8 cellular contexts compared by ENCODE assay signal in genomic region chr3:194632983-194633348, GRCh38. TPM values are rescaled to one million over a fixed set of nuclear protein-coding genes. Genes with fewer than 3 reads are reported as not detected.
A peak's percentile ranks its signal among the peaks of the same experiment; 100 is the strongest.
DNase-seq lines count a peak whose midpoint lies in the region; ATAC-seq and TF ChIP-seq lines count a peak whose summit lies in the region.

No MANE protein-coding gene starts in this region.

- no peaks in the 10 kb centered on the region for H3K27me3 ChIP-seq in mononuclear cell (ENCODE audit: insufficient read depth, low read length)
- H3K27me3 ChIP-seq in aorta (ENCODE audit: control insufficient read depth in 1 of 2, insufficient read depth in 2 of 2, low read length in 1 of 2) = no peaks in the 10 kb centered on the region

- peaks cover 4% of the 10 kb centered on the region for H3K36me3 Mint-ChIP-seq in activated CD4-positive, alpha-beta T cell treated with anti-CD3 and anti-CD28 coated beads, Interleukin-2, amount 10 ng/mL, durations not matched to agents 7 days and 5 days (ENCODE audit: low read depth)

- TF ChIP-seq CTCF in choroid plexus epithelial cell (conservative IDR thresholded peaks at IDR 0.05; ENCODE audit: low read depth, low read length) = no peak

- H3K4me3 ChIP-seq in choroid plexus epithelial cell (ENCODE audit: low read depth, low read length) (peak overlapping the region; percentile 81), mononuclear cell (ENCODE audit: low read length) (peak overlapping the region; percentile 42), aorta (ENCODE audit: low read length in 2 of 2) (peak overlapping the region; percentile 44 to 55)

- DNase-seq in activated CD4-positive, alpha-beta T cell treated with anti-CD3 and anti-CD28 coated beads, Interleukin-2, amount 10 ng/mL, durations not matched to agents 7 days and 5 days = no peak
- DNase-seq in activated CD4-positive, alpha-beta T cell treated with anti-CD3 and anti-CD28 coated beads for 1 hour = no peak
- peak; percentile 84 for DNase-seq in NCI-H2196 treated with DMSO at 0.1 percent for 48 hours (lab: John Stamatoyannopoulos, UW; ENCODE audit: unreplicated experiment)
- no peak for DNase-seq in choroid plexus epithelial cell (ENCODE audit: low read depth)
- no peak for DNase-seq in aorta
- DNase-seq in NCI-H187 (lab: John Stamatoyannopoulos, UW) = no peak

- peak; percentile 66 for ATAC-seq in HG02642 (IDR thresholded peaks at IDR 0.05; ENCODE audit: poor library complexity, unreplicated experiment)
- peak; percentile 30 for ATAC-seq in aorta (ENCODE audit: low FRiP score)

- H3K4me1 ChIP-seq in mononuclear cell (ENCODE audit: insufficient read depth, low read length) (peaks cover 9% of the 10 kb centered on the region), aorta (ENCODE audit: control insufficient read depth in 1 of 2, insufficient read depth in 2 of 2, low read length in 2 of 2) (no peaks in the 10 kb centered on the region)

- H3K4me3 Mint-ChIP-seq in activated CD4-positive, alpha-beta T cell treated with anti-CD3 and anti-CD28 coated beads, Interleukin-2, amount 10 ng/mL, durations not matched to agents 7 days and 5 days = peak overlapping the region; percentile 80

- 0 to 2% methylated on average over 26 to 50 of the region's 50 CpGs for WGBS in aorta, 2 donors

- CTCF ChIA-PET in activated CD4-positive, alpha-beta T cell treated with anti-CD3 and anti-CD28 coated beads, Interleukin-2, amount 10 ng/mL, durations not matched to agents 7 days and 5 days (lab: Charles Lee) = interaction anchor here (1.2 to 1.6 kb wide), 4 partner anchors 13 to 238 kb away, joined by 3 to 5 read pairs (median 4); no protein-coding TSS in a partner anchor

- H3K36me3 ChIP-seq in aorta (ENCODE audit: control insufficient read depth in 1 of 2, insufficient read depth in 2 of 2, low read length in 1 of 2) = no peaks in the 10 kb centered on the region

- H3K27ac ChIP-seq in aorta (ENCODE audit: low read depth in 1 of 2, low read length in 2 of 2) = no peak overlapping the region

- intact Hi-C loops in aorta (cut with DNase I) = no loop called here

- POLR2A ChIA-PET in activated CD4-positive, alpha-beta T cell treated with anti-CD3 and anti-CD28 coated beads, Interleukin-2, amount 10 ng/mL, durations not matched to agents 7 days and 5 days (lab: Charles Lee) = no interaction called here

- peaks cover 15% of the 10 kb centered on the region for H3K4me1 Mint-ChIP-seq in activated CD4-positive, alpha-beta T cell treated with anti-CD3 and anti-CD28 coated beads, Interleukin-2, amount 10 ng/mL, durations not matched to agents 7 days and 5 days

- H3K9me3 ChIP-seq in mononuclear cell (ENCODE audit: low read depth, low read length) (no peaks in the 10 kb centered on the region), aorta (ENCODE audit: control insufficient read depth, low read length) (no peaks in the 10 kb centered on the region)

- H3K9me3 Mint-ChIP-seq in activated CD4-positive, alpha-beta T cell treated with anti-CD3 and anti-CD28 coated beads, Interleukin-2, amount 10 ng/mL, durations not matched to agents 7 days and 5 days = peaks cover 6% of the 10 kb centered on the region

- peak overlapping the region; percentile 41 for H3K27ac Mint-ChIP-seq in activated CD4-positive, alpha-beta T cell treated with anti-CD3 and anti-CD28 coated beads, Interleukin-2, amount 10 ng/mL, durations not matched to agents 7 days and 5 days

- H3K27me3 Mint-ChIP-seq in activated CD4-positive, alpha-beta T cell treated with anti-CD3 and anti-CD28 coated beads, Interleukin-2, amount 10 ng/mL, durations not matched to agents 7 days and 5 days = no peaks in the 10 kb centered on the region

RNA-seq across cellular contexts. Expression of gene TMEM44, which starts 0.3 kb away (rescaled TPM):
- 1 to 10 TPM; 1.9 to 2.7 TPM for total RNA-seq in activated CD4-positive, alpha-beta T cell treated with anti-CD3 and anti-CD28 coated beads, Interleukin-2, amount 10 ng/mL, durations not matched to agents 7 days and 5 days
- total RNA-seq in mononuclear cell = 0.21 TPM
- 10 to 100 TPM; 12.1 to 31.5 TPM for total RNA-seq in aorta
- polyA plus RNA-seq in aorta = 10 to 100 TPM in 1 of 2 donors, 1 to 10 TPM in 1; 7.0 to 10.9 TPM

RNA-seq across cellular contexts. Expression of gene LSG1, which starts 39.0 kb away (rescaled TPM):
- total RNA-seq in activated CD4-positive, alpha-beta T cell treated with anti-CD3 and anti-CD28 coated beads, Interleukin-2, amount 10 ng/mL, durations not matched to agents 7 days and 5 days = 10 to 100 TPM; 42.5 to 44.6 TPM
- total RNA-seq in mononuclear cell = 70.8 TPM
- total RNA-seq in aorta = 10 to 100 TPM; 27.2 to 31.3 TPM
- polyA plus RNA-seq in aorta = 10 to 100 TPM in 1 of 2 donors, 1 to 10 TPM in 1; 8.8 to 22.6 TPM

RNA-seq across cellular contexts. Expression of gene FAM43A, which starts 52.7 kb away (rescaled TPM):
- under 1 TPM; 0.54 to 0.69 TPM for total RNA-seq in activated CD4-positive, alpha-beta T cell treated with anti-CD3 and anti-CD28 coated beads, Interleukin-2, amount 10 ng/mL, durations not matched to agents 7 days and 5 days
- total RNA-seq in mononuclear cell = 6.2 TPM
- 10 to 100 TPM in 1 of 2 donors, 1 to 10 TPM in 1; 8.4 to 19.4 TPM for total RNA-seq in aorta
- 1 to 10 TPM; 1.4 to 1.9 TPM for polyA plus RNA-seq in aorta
